ENCODE assay signal across 8 cellular contexts in genomic region chr3:170611746-170612145, GRCh38. TPM values are rescaled to one million over a fixed set of nuclear protein-coding genes. Genes with fewer than 3 reads are reported as not detected.
"Had no signal": no experiment of that assay in that cellular context is flagged by ENCODE, and none has a peak within 500 bp of the region (broad histone marks: within the 10 kb centered on the region; RNA-seq: fewer than 3 reads in every experiment).

No MANE protein-coding gene starts in this region.

- DNase-seq: GM23248, H9, HCEC 1CT, HFFc6, Karpas-422, KBM-7 had no signal

- ATAC-seq: HepG2 had no signal

RNA-seq across cellular contexts. Expression of gene SLC7A14, which starts 25.9 kb away (rescaled TPM):
- total RNA-seq: GM23248, HepG2, HT1080 had no signal
